12 cellular contexts compared by ENCODE assay signal in the genomic region with DNA sequence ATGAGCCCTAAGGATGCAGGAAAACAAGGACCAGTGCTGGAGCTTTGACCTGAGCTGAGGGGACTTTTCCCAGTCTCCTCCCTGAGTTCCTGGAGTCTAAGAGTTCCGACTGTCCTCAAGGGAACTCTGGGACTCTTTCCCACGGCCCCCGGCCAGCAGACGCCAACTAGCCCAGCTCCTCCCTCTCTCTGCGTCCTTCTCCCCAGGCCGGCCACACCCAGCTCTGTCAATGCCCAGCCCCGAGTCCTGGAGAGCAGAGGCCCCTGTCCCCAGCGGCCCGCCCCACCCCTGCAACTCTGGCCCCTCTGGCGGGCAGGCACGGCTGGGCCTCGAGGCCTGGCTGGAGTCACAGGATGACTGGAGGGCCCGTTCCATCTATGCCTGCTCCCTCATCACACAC. TPM values are rescaled to one million over a fixed set of nuclear protein-coding genes. Genes with fewer than 3 reads are reported as not detected.
DNase-seq lines count a peak whose midpoint lies in the region; ATAC-seq, FAIRE-seq and TF ChIP-seq lines count a peak whose summit lies in the region.
"Had no signal": no experiment of that assay in that cellular context is flagged by ENCODE, and none has a peak within 500 bp of the region (broad histone marks: within the 10 kb centered on the region; RNA-seq: fewer than 3 reads in every experiment).

No MANE protein-coding gene starts in this region.

- intact Hi-C loops in Right ventricle myocardium inferior (cut with DNase I) (no loop called here), cardiac septum (cut with DNase I) (no loop called here), left cardiac atrium (cut with DNase I) (no loop called here), pancreas (cut with DNase I) (no loop called here), aorta (cut with DNase I) (no loop called here)

- peak; percentile 87 for DNase-seq in Right ventricle myocardium inferior (ENCODE audit: missing footprints)
- DNase-seq in cardiac septum (ENCODE audit: low spot score) = no peak
- DNase-seq in left cardiac atrium = peak; percentile 77
- peak in 5 of 6 donors; percentile 56 to 82 (median 68) for DNase-seq in pancreas
- DNase-seq in aorta = peak; percentile 72 to 83
- DNase-seq in GM20000 (ENCODE audit: low spot score) = no peak
- DNase-seq in EL = no peak
- DNase-seq: 8988T; activated CD4-positive, alpha-beta T cell treated with anti-CD3 and anti-CD28 coated beads for 4 hours; occipital lobe; T-helper 1 cell had no signal

- H3K27me3 ChIP-seq in pancreas = no peaks in the 10 kb centered on the region
- no peaks in the 10 kb centered on the region for H3K27me3 ChIP-seq in aorta (ENCODE audit: control insufficient read depth in 1 of 2, insufficient read depth in 2 of 2, low read length in 1 of 2)

- 9 to 10% methylated on average over 13 of the region's 13 CpGs for WGBS in pancreas, 2 donors
- 5 to 10% methylated on average over 13 of the region's 13 CpGs for WGBS in aorta, 2 donors

- H3K4me3 ChIP-seq in pancreas (no peak overlapping the region), aorta (ENCODE audit: low read length in 2 of 2) (no peak overlapping the region)

- peaks cover 13 to 17% (median 15%) of the 10 kb centered on the region in 3 donors for H3K4me1 ChIP-seq in pancreas
- H3K4me1 ChIP-seq in aorta (ENCODE audit: control insufficient read depth in 1 of 2, insufficient read depth in 2 of 2, low read length in 2 of 2) = no peaks in the 10 kb centered on the region

- ATAC-seq in Right ventricle myocardium inferior = peak; percentile 95
- peak; percentile 89 to 95 for ATAC-seq in left cardiac atrium
- peak; percentile 68 to 85 (median 75) for ATAC-seq in pancreas
- ATAC-seq in aorta (ENCODE audit: low FRiP score) = peak; percentile 76
- ATAC-seq in HG03045 (IDR thresholded peaks at IDR 0.05; ENCODE audit: unreplicated experiment) = no peak

- TF ChIP-seq CTCF in pancreas (IDR thresholded peaks at IDR 0.05) = no peak
- TF ChIP-seq CTCF in GM20000 (IDR thresholded peaks at IDR 0.05; ENCODE audit: extremely low read depth, missing control alignments) = no peak

- FAIRE-seq in pancreas (lab: Jason Lieb, UNC) = no peak

- no peaks in the 10 kb centered on the region for H3K36me3 ChIP-seq in pancreas
- no peaks in the 10 kb centered on the region for H3K36me3 ChIP-seq in aorta (ENCODE audit: control insufficient read depth in 1 of 2, insufficient read depth in 2 of 2, low read length in 1 of 2)

- H3K27ac ChIP-seq in pancreas (peak overlapping the region in 1 of 4 donors; percentile 32), aorta (ENCODE audit: low read depth in 1 of 2, low read length in 2 of 2) (no peak overlapping the region)

- H3K9me3 ChIP-seq in pancreas (no peaks in the 10 kb centered on the region), aorta (ENCODE audit: control insufficient read depth, low read length) (no peaks in the 10 kb centered on the region)

RNA-seq across cellular contexts. Expression of a gene that starts 29.8 kb away (rescaled TPM):
- 20.0 TPM for total RNA-seq in Right ventricle myocardium inferior
- total RNA-seq in cardiac septum = 10.4 TPM
- 1 to 10 TPM; 6.6 to 8.8 TPM for total RNA-seq in left cardiac atrium
- total RNA-seq in pancreas = 10 to 100 TPM; 14.8 to 24.7 (median 22.2) TPM
- polyA plus RNA-seq in pancreas = 1 to 10 TPM; 7.9 to 8.5 TPM
- 1 to 10 TPM; 5.5 to 7.1 TPM for total RNA-seq in aorta
- polyA plus RNA-seq in aorta = 1 to 10 TPM; 1.3 to 4.3 TPM

Comparison
In these comparisons a context has a peak if more than half of its experiments do, and no peak if none do; other contexts are left out.
1. DNase-seq: peak in Right ventricle myocardium inferior (single experiment), left cardiac atrium (single experiment), pancreas (5 of 6) and aorta (2 of 2); none in cardiac septum (single experiment), GM20000 (single experiment) and EL (single experiment).